ENCODE assay signal across 4 cellular contexts in genomic region chr6:166501246-166501645, GRCh38.
"Had no signal": no experiment of that assay in that cellular context is flagged by ENCODE, and none has a peak within 500 bp of the region (broad histone marks: within the 10 kb centered on the region; RNA-seq: fewer than 3 reads in every experiment).

No MANE protein-coding gene starts in this region.

- DNase-seq: H9, HCEC 1CT, IMR-90 had no signal

- ATAC-seq: GM23338 had no signal

- H3K4me3 ChIP-seq: GM23338 had no signal
